In the genomic region with DNA sequence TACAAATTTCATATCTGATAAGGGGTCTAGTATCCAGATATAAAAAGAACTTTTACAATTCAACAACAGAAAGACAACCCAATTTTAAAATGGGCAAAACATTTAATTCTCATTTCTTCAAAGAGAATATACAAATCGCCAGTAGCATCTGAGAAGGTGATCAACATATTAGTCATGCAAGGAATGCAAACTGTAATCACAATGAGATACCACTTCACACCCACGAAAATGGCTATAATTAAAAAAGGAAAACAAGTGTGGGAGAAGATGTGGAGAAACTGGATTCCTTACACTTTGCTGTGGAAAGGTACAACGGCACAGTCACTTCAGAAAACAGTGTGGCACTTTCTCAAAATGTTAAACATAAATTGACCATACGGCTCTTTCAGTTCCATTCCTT, we compare ENCODE assay signal across 28 cellular contexts.
"Had no signal": no experiment of that assay in that cellular context is flagged by ENCODE, and none has a peak within 500 bp of the region (broad histone marks: within the 10 kb centered on the region; RNA-seq: fewer than 3 reads in every experiment).

No MANE protein-coding gene starts in this region.

- ATAC-seq: activated CD8-positive, alpha-beta T cell treated with anti-CD3 and anti-CD28 coated beads, Interleukin-2, amount 10 ng/mL, durations not matched to agents 7 days and 5 days; activated naive CD4-positive, alpha-beta T cell treated with anti-CD3 and anti-CD28 coated beads, Interleukin-2, amount 50 U/mL, for 72 hours; activated naive CD8-positive, alpha-beta T cell treated with anti-CD3 and anti-CD28 coated beads, Interleukin-2, amount 50 U/mL, for 24 hours; WTC11 had no signal

- H3K9me3 ChIP-seq: ascending aorta, Peyer's patch had no signal

- H3K4me1 ChIP-seq: Peyer's patch had no signal

- H3K27me3 ChIP-seq: ascending aorta, cardiac muscle cell, Peyer's patch had no signal

- H3K27ac ChIP-seq: ascending aorta, cardiac muscle cell, Peyer's patch had no signal

- H3K4me3 ChIP-seq: ascending aorta, cardiac muscle cell, Peyer's patch had no signal

- DNase-seq: activated CD4-positive, alpha-beta T cell treated with anti-CD3 and anti-CD28 coated beads for 48 hours; activated CD4-positive, alpha-beta T cell treated with anti-CD3 and anti-CD28 coated beads, Interleukin-2, amount 50 U/mL, for 4 hours; activated CD4-positive, CD25-positive, alpha-beta regulatory T cell treated with anti-CD3 and anti-CD28 coated beads, Interleukin-2, amount 50 U/mL, for 72 hours; activated CD8-positive, alpha-beta memory T cell treated with anti-CD3 and anti-CD28 coated beads, Interleukin-2, amount 50 U/mL, for 48 hours; activated CD8-positive, alpha-beta T cell treated with anti-CD3 and anti-CD28 coated beads, Interleukin-2, amount 10 ng/mL, durations not matched to agents 7 days and 5 days; activated effector memory CD4-positive, alpha-beta T cell treated with Interleukin-2 at 50 U/mL for 16 hours; activated naive CD4-positive, alpha-beta T cell; activated naive CD8-positive, alpha-beta T cell treated with anti-CD3 and anti-CD28 coated beads, Interleukin-2, amount 50 U/mL, for 24 hours; activated T-cell treated with anti-CD3 and anti-CD28 coated beads, Interleukin-2, amount 50 U/mL, for 1 hour; amniotic stem cell; cerebellar nuclear complex; Karpas-422; MM.1S; NCI-H1105; NCI-H1436; NCI-H1694 treated with DMSO at 0.1 percent for 48 hours; NCI-H2029 treated with DMSO at 0.1 percent for 48 hours; NCI-H345; NCI-H510A; NCI-H526 treated with DMSO at 0.1 percent for 48 hours; NK-92 treated with Interleukin-12 subunit alpha and Interleukin-12 subunit beta, amount 100 ng/mL, for 24 hours; OCI-M1; Peyer's patch; SHP77 had no signal
